ENCODE assay signal across 9 cellular contexts in genomic region chr14:102508410-102508773, GRCh38. TPM values are rescaled to one million over a fixed set of nuclear protein-coding genes. Genes with fewer than 3 reads are reported as not detected.
DNase-seq lines count a peak whose midpoint lies in the region; ATAC-seq and TF ChIP-seq lines count a peak whose summit lies in the region.
"Had no signal": no experiment of that assay in that cellular context is flagged by ENCODE, and none has a peak within 500 bp of the region (broad histone marks: within the 10 kb centered on the region; RNA-seq: fewer than 3 reads in every experiment).

No MANE protein-coding gene starts in this region.

- no peak for TF ChIP-seq CTCF in tibial nerve (IDR thresholded peaks at IDR 0.05)

- H3K4me3 ChIP-seq in adipocyte (ENCODE audit: low read length), result peak overlapping the region; percentile 85
- H3K4me3 ChIP-seq in tibial nerve, result peak overlapping the region in 2 of 4 donors; percentile 49 to 79

- H3K27me3 ChIP-seq in adipocyte (replicated peaks; ENCODE audit: control insufficient read depth, insufficient read depth, low read length) (no peaks in the 10 kb centered on the region), layer of hippocampus (ENCODE audit: control insufficient read depth, insufficient read depth, low read length) (no peaks in the 10 kb centered on the region), tibial nerve (no peaks in the 10 kb centered on the region)

- DNase-seq in T-helper 1 cell (no peak), adipocyte (ENCODE audit: low read depth) (no peak), tibial nerve (ENCODE audit: low spot score in 2 of 2) (no peak)
- DNase-seq: DND-41 had no signal

- no peaks in the 10 kb centered on the region for H3K9me3 ChIP-seq in adipocyte (ENCODE audit: control insufficient read depth, low read length)
- no peaks in the 10 kb centered on the region for H3K9me3 ChIP-seq in tibial nerve

- 78 to 83% methylated on average over 14 of the region's 14 CpGs for whole genome bisulfite sequencing in tibial nerve, 2 donors

- TF ChIP-seq POLR2A in tibial nerve (IDR thresholded peaks at IDR 0.05), result no peak

- peaks cover 12% of the 10 kb centered on the region for H3K4me1 Mint-ChIP-seq in T-helper 1 cell treated with Interleukin-12 subunit alpha and Interleukin-12 subunit beta and Interleukin-4 antibody, amounts not matched to agents 30 μg/mL and 1 μg/mL, for 36 hours (ENCODE audit: low read depth)

- ATAC-seq in HG02885 (IDR thresholded peaks at IDR 0.05; ENCODE audit: poor library complexity, unreplicated experiment) (no peak), GM21825 (IDR thresholded peaks at IDR 0.05; ENCODE audit: unreplicated experiment) (no peak), HG03045 (IDR thresholded peaks at IDR 0.05; ENCODE audit: unreplicated experiment) (no peak)

- no peak overlapping the region for H3K27ac Mint-ChIP-seq in T-helper 1 cell treated with Interleukin-12 subunit alpha and Interleukin-12 subunit beta and Interleukin-4 antibody, amounts not matched to agents 30 μg/mL and 1 μg/mL, for 36 hours

- H3K9ac ChIP-seq in adipocyte (ENCODE audit: low read length), result peak overlapping the region; percentile 84

- peak overlapping the region; percentile 55 for H3K4me3 Mint-ChIP-seq in T-helper 1 cell treated with Interleukin-12 subunit alpha and Interleukin-12 subunit beta and Interleukin-4 antibody, amounts not matched to agents 30 μg/mL and 1 μg/mL, for 36 hours

- H3K27me3 Mint-ChIP-seq in T-helper 1 cell treated with Interleukin-12 subunit alpha and Interleukin-12 subunit beta and Interleukin-4 antibody, amounts not matched to agents 30 μg/mL and 1 μg/mL, for 36 hours (ENCODE audit: low read depth), result no peaks in the 10 kb centered on the region

- H3K9me3 Mint-ChIP-seq in T-helper 1 cell treated with Interleukin-12 subunit alpha and Interleukin-12 subunit beta and Interleukin-4 antibody, amounts not matched to agents 30 μg/mL and 1 μg/mL, for 36 hours, result no peaks in the 10 kb centered on the region

- H3K27ac ChIP-seq in layer of hippocampus (ENCODE audit: low read depth, low read length) (peak overlapping the region; percentile 74), tibial nerve (peak overlapping the region; percentile 76 to 89 (median 86))

- H3K4me1 ChIP-seq in adipocyte (ENCODE audit: control insufficient read depth, insufficient read depth, low read length), result peaks cover 24% of the 10 kb centered on the region
- H3K4me1 ChIP-seq in tibial nerve, result peaks cover 0 to 29% (median 8%) of the 10 kb centered on the region in 4 donors

- no peak for TF ChIP-seq EP300 in tibial nerve (IDR thresholded peaks at IDR 0.05)

- peaks cover 6% of the 10 kb centered on the region for H3K36me3 ChIP-seq in adipocyte (ENCODE audit: control insufficient read depth, insufficient read depth, low read length, severe bottlenecking)
- H3K36me3 ChIP-seq in tibial nerve, result peaks cover 0 to 18% (median 0%) of the 10 kb centered on the region in 3 donors

- H3K36me3 Mint-ChIP-seq in T-helper 1 cell treated with Interleukin-12 subunit alpha and Interleukin-12 subunit beta and Interleukin-4 antibody, amounts not matched to agents 30 μg/mL and 1 μg/mL, for 36 hours (ENCODE audit: low read depth), result peaks cover 2% of the 10 kb centered on the region

RNA-seq across cellular contexts. Expression of gene ANKRD9, which starts 1.2 kb away (rescaled TPM):
- 10 to 100 TPM; 11.4 to 39.3 (median 26.2) TPM for total RNA-seq in tibial nerve
